ENCODE assay signal across 1 cellular context in genomic region chr10:58350023-58350422, GRCh38.
TF ChIP-seq lines count a peak whose summit lies in the region.

No MANE protein-coding gene starts in this region.

TF ChIP-seq in K562, 482 proteins besides CTCF, POLR2A, EP300 and RAD21:
- TF ChIP-seq CEBPZ (IDR thresholded peaks at IDR 0.05; ENCODE audit: borderline replicate concordance, low read depth, low read length) (no peak), PHF8 (IDR thresholded peaks at IDR 0.05; ENCODE audit: borderline replicate concordance, low read length) (no peak), NCOA1 (IDR thresholded peaks at IDR 0.05; ENCODE audit: low read depth) (no peak), ARID3A (IDR thresholded peaks at IDR 0.05; ENCODE audit: borderline replicate concordance, low read depth, low read length) (no peak), CREB1 (IDR thresholded peaks at IDR 0.05) (no peak), CREB1 (CRISPR knock-in tag; IDR thresholded peaks at IDR 0.05) (no peak), ZNF165 (CRISPR knock-in tag; IDR thresholded peaks at IDR 0.05; ENCODE audit: borderline replicate concordance) (no peak), TOE1 (IDR thresholded peaks at IDR 0.05; ENCODE audit: borderline replicate concordance) (no peak), TOE1 (CRISPR knock-in tag; IDR thresholded peaks at IDR 0.05; ENCODE audit: borderline replicate concordance, low read depth) (no peak), TRIM28 (IDR thresholded peaks at IDR 0.05) (no peak)
